22 cellular contexts compared by ENCODE assay signal in genomic region chr11:107962181-107962580, GRCh38. TPM values are rescaled to one million over a fixed set of nuclear protein-coding genes. Genes with fewer than 3 reads are reported as not detected.
DNase-seq lines count a peak whose midpoint lies in the region; ATAC-seq and TF ChIP-seq lines count a peak whose summit lies in the region.
"Had no signal": no experiment of that assay in that cellular context is flagged by ENCODE, and none has a peak within 500 bp of the region (broad histone marks: within the 10 kb centered on the region; RNA-seq: fewer than 3 reads in every experiment).

No MANE protein-coding gene starts in this region.

- no peaks in the 10 kb centered on the region for H3K9me3 ChIP-seq in adipocyte (ENCODE audit: control insufficient read depth, low read length)
- H3K9me3 ChIP-seq: BE2C had no signal

- H3K27me3 Mint-ChIP-seq in brain (no peaks in the 10 kb centered on the region), nephron progenitor cell (ENCODE audit: low read depth, poor library complexity) (no peaks in the 10 kb centered on the region)

- DNase-seq in adipocyte (ENCODE audit: low read depth) = peak; percentile 31
- peak; percentile 7 for DNase-seq in left kidney (ENCODE audit: low read depth, low spot score)
- DNase-seq in NCI-H2029 treated with DMSO at 0.1 percent for 48 hours (lab: John Stamatoyannopoulos, UW) = no peak
- no peak for DNase-seq in nephron progenitor cell
- DNase-seq in NCI-H510A (lab: John Stamatoyannopoulos, UW) = no peak
- DNase-seq: BE2C; C1 segment of cervical spinal cord; CD4-positive, CD25-positive, alpha-beta regulatory T cell; CD8-positive, alpha-beta memory T cell; COR-L47; DMS 273 treated with DMSO at 0.1 percent for 48 hours; DMS53; DND-41; EL; GOT3; H7; HFFc6 had no signal

- ATAC-seq in HG03097 (IDR thresholded peaks at IDR 0.05; ENCODE audit: low FRiP score, unreplicated experiment) = no peak
- ATAC-seq: HCT116, HepG2 had no signal

- H3K9me3 Mint-ChIP-seq in brain (no peaks in the 10 kb centered on the region), nephron progenitor cell (no peaks in the 10 kb centered on the region)
- H3K9me3 Mint-ChIP-seq: CD4-positive, CD25-positive, alpha-beta regulatory T cell; CD8-positive, alpha-beta memory T cell; HFFc6 had no signal

- H3K4me3 Mint-ChIP-seq in brain = no peak overlapping the region
- H3K4me3 Mint-ChIP-seq in nephron progenitor cell = no peak overlapping the region
- H3K4me3 Mint-ChIP-seq: CD4-positive, CD25-positive, alpha-beta regulatory T cell; CD8-positive, alpha-beta memory T cell; HFFc6 had no signal

- no peak overlapping the region for H3K9ac ChIP-seq in adipocyte (ENCODE audit: low read length)

- H3K4me1 Mint-ChIP-seq in brain (peaks cover 7% of the 10 kb centered on the region), nephron progenitor cell (peaks cover 19% of the 10 kb centered on the region)
- H3K4me1 Mint-ChIP-seq: CD4-positive, CD25-positive, alpha-beta regulatory T cell; CD8-positive, alpha-beta memory T cell had no signal

- no peak for TF ChIP-seq CTCF in brain (conservative IDR thresholded peaks at IDR 0.05)
- no peak for TF ChIP-seq CTCF in nephron progenitor cell (IDR thresholded peaks at IDR 0.05)

- no peak overlapping the region for H3K4me3 ChIP-seq in adipocyte (ENCODE audit: low read length)
- H3K4me3 ChIP-seq: GM12878 had no signal

- H3K27ac Mint-ChIP-seq in brain (peak overlapping the region in 3 of 5 experiments; percentile 4 to 85 (median 54)), nephron progenitor cell (no peak overlapping the region)
- H3K27ac Mint-ChIP-seq: CD4-positive, CD25-positive, alpha-beta regulatory T cell; CD8-positive, alpha-beta memory T cell; HFFc6 had no signal

- peaks cover 26% of the 10 kb centered on the region for H3K36me3 Mint-ChIP-seq in brain
- peaks cover 25% of the 10 kb centered on the region for H3K36me3 Mint-ChIP-seq in nephron progenitor cell (ENCODE audit: low read depth)
- H3K36me3 Mint-ChIP-seq: CD4-positive, CD25-positive, alpha-beta regulatory T cell; CD8-positive, alpha-beta memory T cell had no signal

- H3K27me3 ChIP-seq in adipocyte (replicated peaks; ENCODE audit: control insufficient read depth, insufficient read depth, low read length) = no peaks in the 10 kb centered on the region
- H3K27me3 ChIP-seq: BE2C had no signal

- H3K4me1 ChIP-seq in adipocyte (ENCODE audit: control insufficient read depth, insufficient read depth, low read length) = peaks cover 10% of the 10 kb centered on the region

- H3K36me3 ChIP-seq in adipocyte (ENCODE audit: control insufficient read depth, insufficient read depth, low read length, severe bottlenecking) = no peaks in the 10 kb centered on the region

RNA-seq across cellular contexts. Expression of gene RAB39A, which starts 33.9 kb away (rescaled TPM):
- polyA plus RNA-seq in brain (ENCODE audit: insufficient read depth, low read depth, low replicate concordance) = 5.6 TPM
- polyA plus RNA-seq: CD8-positive, alpha-beta memory T cell; HepG2 had no signal

RNA-seq across cellular contexts. Expression of gene CUL5, which starts 46.5 kb away (rescaled TPM):
- 4.2 TPM for polyA plus RNA-seq in brain (ENCODE audit: insufficient read depth, low read depth, low replicate concordance)

Comparison
In these comparisons a context has a peak if more than half of its experiments do, and no peak if none do; other contexts are left out.
1. DNase-seq: peak in adipocyte (single experiment) and left kidney (single experiment); none in NCI-H2029 treated with DMSO at 0.1 percent for 48 hours (single experiment), nephron progenitor cell (single experiment) and NCI-H510A (single experiment).